ENCODE assay signal across 1 cellular context in the genomic region with DNA sequence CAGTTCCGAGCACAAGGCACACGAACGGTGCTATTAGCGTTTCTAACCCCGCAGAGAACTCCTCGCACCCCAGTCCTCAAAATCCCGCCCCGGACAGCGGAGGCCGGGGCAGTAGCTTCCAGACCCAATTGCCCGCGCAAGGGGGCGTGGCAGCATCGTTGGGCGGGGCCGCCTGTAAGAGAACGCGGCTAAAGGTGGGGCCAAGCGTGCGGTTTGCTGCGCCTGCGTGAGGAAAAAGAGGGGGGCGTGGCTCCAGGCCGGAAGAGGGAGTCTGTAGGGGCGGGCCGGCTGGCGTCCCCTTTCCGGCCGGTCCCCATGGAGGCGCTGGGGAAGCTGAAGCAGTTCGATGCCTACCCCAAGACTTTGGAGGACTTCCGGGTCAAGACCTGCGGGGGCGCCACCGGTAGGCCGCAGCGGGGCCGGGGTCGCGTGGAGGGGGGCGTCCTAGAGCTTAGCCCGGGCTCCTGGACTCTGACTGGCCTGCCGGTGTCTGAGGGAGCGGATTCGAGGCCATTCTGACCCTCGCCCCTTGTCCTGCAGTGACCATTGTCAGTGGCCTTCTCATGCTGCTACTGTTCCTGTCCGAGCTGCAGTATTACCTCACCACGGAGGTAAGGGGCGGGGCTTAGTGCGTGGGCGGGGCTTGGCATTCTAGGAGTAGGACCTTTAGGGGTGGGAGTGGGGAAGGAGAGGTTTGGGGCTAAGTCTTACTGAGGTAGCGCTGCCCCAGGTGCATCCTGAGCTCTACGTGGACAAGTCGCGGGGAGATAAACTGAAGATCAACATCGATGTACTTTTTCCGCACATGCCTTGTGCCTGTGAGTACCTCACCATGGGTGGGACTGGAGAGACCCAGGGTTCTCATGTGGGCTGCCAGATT.
TF ChIP-seq lines count a peak whose summit lies in the region.

A gene (plus strand): TSS at position 296 of the 880 bp plus-strand sequence. CDS start 20 bp downstream, at position 316.

TF ChIP-seq in HepG2, 621 proteins besides CTCF, POLR2A, EP300 and RAD21 (continued from another document and continues in another):
- TF ChIP-seq, protein P1, sequence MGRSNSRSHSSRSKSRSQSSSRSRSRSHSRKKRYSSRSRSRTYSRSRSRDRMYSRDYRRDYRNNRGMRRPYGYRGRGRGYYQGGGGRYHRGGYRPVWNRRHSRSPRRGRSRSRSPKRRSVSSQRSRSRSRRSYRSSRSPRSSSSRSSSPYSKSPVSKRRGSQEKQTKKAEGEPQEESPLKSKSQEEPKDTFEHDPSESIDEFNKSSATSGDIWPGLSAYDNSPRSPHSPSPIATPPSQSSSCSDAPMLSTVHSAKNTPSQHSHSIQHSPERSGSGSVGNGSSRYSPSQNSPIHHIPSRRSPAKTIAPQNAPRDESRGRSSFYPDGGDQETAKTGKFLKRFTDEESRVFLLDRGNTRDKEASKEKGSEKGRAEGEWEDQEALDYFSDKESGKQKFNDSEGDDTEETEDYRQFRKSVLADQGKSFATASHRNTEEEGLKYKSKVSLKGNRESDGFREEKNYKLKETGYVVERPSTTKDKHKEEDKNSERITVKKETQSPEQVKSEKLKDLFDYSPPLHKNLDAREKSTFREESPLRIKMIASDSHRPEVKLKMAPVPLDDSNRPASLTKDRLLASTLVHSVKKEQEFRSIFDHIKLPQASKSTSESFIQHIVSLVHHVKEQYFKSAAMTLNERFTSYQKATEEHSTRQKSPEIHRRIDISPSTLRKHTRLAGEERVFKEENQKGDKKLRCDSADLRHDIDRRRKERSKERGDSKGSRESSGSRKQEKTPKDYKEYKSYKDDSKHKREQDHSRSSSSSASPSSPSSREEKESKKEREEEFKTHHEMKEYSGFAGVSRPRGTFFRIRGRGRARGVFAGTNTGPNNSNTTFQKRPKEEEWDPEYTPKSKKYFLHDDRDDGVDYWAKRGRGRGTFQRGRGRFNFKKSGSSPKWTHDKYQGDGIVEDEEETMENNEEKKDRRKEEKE (IDR thresholded peaks at IDR 0.05): no peak
- TF ChIP-seq, protein P2, sequence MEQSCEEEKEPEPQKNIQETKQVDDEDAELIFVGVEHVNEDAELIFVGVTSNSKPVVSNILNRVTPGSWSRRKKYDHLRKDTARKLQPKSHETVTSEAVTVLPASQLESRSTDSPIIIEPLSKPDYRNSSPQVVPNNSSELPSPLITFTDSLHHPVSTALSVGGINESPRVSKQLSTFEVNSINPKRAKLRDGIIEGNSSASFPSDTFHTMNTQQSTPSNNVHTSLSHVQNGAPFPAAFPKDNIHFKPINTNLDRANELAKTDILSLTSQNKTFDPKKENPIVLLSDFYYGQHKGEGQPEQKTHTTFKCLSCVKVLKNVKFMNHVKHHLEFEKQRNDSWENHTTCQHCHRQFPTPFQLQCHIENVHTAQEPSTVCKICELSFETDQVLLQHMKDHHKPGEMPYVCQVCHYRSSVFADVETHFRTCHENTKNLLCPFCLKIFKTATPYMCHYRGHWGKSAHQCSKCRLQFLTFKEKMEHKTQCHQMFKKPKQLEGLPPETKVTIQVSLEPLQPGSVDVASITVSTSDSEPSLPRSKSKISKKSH (CRISPR knock-in tag; IDR thresholded peaks at IDR 0.05; ENCODE audit: borderline replicate concordance): peak; percentile 97; the same call in 1 of the 2 replicates
- TF ChIP-seq TBX3 (IDR thresholded peaks at IDR 0.05; ENCODE audit: borderline replicate concordance) (0 out of 2 replicates have a peak, but pooled peaks have one; percentile 26), ETV6 (CRISPR knock-in tag; conservative IDR thresholded peaks at IDR 0.05) (no peak; the same call in 1 of the 2 replicates), CHD2 (IDR thresholded peaks at IDR 0.05; ENCODE audit: low read depth, low read length) (peak; percentile 46), ZNF788 (CRISPR knock-in tag; IDR thresholded peaks at IDR 0.05; ENCODE audit: borderline replicate concordance) (no peak), ZNF451 (CRISPR knock-in tag; IDR thresholded peaks at IDR 0.05) (peak; percentile 97), NR2F6 (IDR thresholded peaks at IDR 0.05) (no peak; the same call in 1 of the 2 replicates), NR2F6 (CRISPR knock-in tag; IDR thresholded peaks at IDR 0.05) (no peak; the same call in none of the 2 replicates), ARNT (IDR thresholded peaks at IDR 0.05) (no peak), U2AF1 (optimal IDR thresholded peaks at IDR 0.05; ENCODE audit: low read depth, low read length) (no peak), NFKB2 (CRISPR knock-in tag; IDR thresholded peaks at IDR 0.05; ENCODE audit: borderline replicate concordance) (peak; percentile 96), ZNF670 (CRISPR knock-in tag; IDR thresholded peaks at IDR 0.05; ENCODE audit: borderline replicate concordance) (peak; percentile 76; the same call in 1 of the 2 replicates), HNRNPL (IDR thresholded peaks at IDR 0.05; ENCODE audit: low read depth, low read length) (0 out of 2 replicates have a peak, but pooled peaks have one; percentile 59), RBFOX2 (IDR thresholded peaks at IDR 0.05; ENCODE audit: low read depth, low read length) (peak; percentile 95), SYNCRIP (IDR thresholded peaks at IDR 0.05; ENCODE audit: insufficient read depth, low read depth, low read length) (no peak), ZNF33B (CRISPR knock-in tag; IDR thresholded peaks at IDR 0.05) (peak; percentile 45; the same call in 1 of the 2 replicates), FOXA3 (CRISPR knock-in tag; IDR thresholded peaks at IDR 0.05) (peak; percentile 16), ZEB1 (IDR thresholded peaks at IDR 0.05; ENCODE audit: insufficient replicate concordance, low read depth) (peak; percentile 65), RFX1 (IDR thresholded peaks at IDR 0.05) (peak; percentile 64; the same call in 1 of the 2 replicates)
- TF ChIP-seq, protein P3, sequence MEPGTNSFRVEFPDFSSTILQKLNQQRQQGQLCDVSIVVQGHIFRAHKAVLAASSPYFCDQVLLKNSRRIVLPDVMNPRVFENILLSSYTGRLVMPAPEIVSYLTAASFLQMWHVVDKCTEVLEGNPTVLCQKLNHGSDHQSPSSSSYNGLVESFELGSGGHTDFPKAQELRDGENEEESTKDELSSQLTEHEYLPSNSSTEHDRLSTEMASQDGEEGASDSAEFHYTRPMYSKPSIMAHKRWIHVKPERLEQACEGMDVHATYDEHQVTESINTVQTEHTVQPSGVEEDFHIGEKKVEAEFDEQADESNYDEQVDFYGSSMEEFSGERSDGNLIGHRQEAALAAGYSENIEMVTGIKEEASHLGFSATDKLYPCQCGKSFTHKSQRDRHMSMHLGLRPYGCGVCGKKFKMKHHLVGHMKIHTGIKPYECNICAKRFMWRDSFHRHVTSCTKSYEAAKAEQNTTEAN (CRISPR knock-in tag; conservative IDR thresholded peaks at IDR 0.05): no peak
- TF ChIP-seq, protein P4, sequence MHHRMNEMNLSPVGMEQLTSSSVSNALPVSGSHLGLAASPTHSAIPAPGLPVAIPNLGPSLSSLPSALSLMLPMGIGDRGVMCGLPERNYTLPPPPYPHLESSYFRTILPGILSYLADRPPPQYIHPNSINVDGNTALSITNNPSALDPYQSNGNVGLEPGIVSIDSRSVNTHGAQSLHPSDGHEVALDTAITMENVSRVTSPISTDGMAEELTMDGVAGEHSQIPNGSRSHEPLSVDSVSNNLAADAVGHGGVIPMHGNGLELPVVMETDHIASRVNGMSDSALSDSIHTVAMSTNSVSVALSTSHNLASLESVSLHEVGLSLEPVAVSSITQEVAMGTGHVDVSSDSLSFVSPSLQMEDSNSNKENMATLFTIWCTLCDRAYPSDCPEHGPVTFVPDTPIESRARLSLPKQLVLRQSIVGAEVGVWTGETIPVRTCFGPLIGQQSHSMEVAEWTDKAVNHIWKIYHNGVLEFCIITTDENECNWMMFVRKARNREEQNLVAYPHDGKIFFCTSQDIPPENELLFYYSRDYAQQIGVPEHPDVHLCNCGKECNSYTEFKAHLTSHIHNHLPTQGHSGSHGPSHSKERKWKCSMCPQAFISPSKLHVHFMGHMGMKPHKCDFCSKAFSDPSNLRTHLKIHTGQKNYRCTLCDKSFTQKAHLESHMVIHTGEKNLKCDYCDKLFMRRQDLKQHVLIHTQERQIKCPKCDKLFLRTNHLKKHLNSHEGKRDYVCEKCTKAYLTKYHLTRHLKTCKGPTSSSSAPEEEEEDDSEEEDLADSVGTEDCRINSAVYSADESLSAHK (CRISPR knock-in tag; IDR thresholded peaks at IDR 0.05; ENCODE audit: borderline replicate concordance): no peak
- TF ChIP-seq, protein P5, sequence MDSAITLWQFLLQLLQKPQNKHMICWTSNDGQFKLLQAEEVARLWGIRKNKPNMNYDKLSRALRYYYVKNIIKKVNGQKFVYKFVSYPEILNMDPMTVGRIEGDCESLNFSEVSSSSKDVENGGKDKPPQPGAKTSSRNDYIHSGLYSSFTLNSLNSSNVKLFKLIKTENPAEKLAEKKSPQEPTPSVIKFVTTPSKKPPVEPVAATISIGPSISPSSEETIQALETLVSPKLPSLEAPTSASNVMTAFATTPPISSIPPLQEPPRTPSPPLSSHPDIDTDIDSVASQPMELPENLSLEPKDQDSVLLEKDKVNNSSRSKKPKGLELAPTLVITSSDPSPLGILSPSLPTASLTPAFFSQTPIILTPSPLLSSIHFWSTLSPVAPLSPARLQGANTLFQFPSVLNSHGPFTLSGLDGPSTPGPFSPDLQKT (CRISPR knock-in tag; IDR thresholded peaks at IDR 0.05; ENCODE audit: borderline replicate concordance): peak; percentile 65; the same call in 1 of the 2 replicates
- TF ChIP-seq, protein P6, sequence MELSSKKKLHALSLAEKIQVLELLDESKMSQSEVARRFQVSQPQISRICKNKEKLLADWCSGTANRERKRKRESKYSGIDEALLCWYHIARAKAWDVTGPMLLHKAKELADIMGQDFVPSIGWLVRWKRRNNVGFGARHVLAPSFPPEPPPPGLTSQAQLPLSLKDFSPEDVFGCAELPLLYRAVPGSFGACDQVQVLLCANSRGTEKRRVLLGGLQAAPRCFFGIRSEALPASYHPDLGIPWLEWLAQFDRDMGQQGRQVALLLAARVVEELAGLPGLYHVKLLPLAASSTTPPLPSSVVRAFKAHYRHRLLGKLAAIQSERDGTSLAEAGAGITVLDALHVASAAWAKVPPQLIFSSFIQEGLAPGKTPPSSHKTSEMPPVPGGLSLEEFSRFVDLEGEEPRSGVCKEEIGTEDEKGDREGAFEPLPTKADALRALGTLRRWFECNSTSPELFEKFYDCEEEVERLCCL (CRISPR knock-in tag; IDR thresholded peaks at IDR 0.05; ENCODE audit: borderline replicate concordance): no peak
- TF ChIP-seq, protein P7, sequence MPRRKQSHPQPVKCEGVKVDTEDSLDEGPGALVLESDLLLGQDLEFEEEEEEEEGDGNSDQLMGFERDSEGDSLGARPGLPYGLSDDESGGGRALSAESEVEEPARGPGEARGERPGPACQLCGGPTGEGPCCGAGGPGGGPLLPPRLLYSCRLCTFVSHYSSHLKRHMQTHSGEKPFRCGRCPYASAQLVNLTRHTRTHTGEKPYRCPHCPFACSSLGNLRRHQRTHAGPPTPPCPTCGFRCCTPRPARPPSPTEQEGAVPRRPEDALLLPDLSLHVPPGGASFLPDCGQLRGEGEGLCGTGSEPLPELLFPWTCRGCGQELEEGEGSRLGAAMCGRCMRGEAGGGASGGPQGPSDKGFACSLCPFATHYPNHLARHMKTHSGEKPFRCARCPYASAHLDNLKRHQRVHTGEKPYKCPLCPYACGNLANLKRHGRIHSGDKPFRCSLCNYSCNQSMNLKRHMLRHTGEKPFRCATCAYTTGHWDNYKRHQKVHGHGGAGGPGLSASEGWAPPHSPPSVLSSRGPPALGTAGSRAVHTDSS (CRISPR knock-in tag; conservative IDR thresholded peaks at IDR 0.05): no peak
- TF ChIP-seq, protein P8, sequence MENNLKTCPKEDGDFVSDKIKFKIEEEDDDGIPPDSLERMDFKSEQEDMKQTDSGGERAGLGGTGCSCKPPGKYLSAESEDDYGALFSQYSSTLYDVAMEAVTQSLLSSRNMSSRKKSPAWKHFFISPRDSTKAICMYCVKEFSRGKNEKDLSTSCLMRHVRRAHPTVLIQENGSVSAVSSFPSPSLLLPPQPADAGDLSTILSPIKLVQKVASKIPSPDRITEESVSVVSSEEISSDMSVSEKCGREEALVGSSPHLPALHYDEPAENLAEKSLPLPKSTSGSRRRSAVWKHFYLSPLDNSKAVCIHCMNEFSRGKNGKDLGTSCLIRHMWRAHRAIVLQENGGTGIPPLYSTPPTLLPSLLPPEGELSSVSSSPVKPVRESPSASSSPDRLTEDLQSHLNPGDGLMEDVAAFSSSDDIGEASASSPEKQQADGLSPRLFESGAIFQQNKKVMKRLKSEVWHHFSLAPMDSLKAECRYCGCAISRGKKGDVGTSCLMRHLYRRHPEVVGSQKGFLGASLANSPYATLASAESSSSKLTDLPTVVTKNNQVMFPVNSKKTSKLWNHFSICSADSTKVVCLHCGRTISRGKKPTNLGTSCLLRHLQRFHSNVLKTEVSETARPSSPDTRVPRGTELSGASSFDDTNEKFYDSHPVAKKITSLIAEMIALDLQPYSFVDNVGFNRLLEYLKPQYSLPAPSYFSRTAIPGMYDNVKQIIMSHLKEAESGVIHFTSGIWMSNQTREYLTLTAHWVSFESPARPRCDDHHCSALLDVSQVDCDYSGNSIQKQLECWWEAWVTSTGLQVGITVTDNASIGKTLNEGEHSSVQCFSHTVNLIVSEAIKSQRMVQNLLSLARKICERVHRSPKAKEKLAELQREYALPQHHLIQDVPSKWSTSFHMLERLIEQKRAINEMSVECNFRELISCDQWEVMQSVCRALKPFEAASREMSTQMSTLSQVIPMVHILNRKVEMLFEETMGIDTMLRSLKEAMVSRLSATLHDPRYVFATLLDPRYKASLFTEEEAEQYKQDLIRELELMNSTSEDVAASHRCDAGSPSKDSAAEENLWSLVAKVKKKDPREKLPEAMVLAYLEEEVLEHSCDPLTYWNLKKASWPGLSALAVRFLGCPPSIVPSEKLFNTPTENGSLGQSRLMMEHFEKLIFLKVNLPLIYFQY (CRISPR knock-in tag; IDR thresholded peaks at IDR 0.05; ENCODE audit: borderline replicate concordance): peak; percentile 86; the same call in 1 of the 2 replicates
- TF ChIP-seq, protein P9, sequence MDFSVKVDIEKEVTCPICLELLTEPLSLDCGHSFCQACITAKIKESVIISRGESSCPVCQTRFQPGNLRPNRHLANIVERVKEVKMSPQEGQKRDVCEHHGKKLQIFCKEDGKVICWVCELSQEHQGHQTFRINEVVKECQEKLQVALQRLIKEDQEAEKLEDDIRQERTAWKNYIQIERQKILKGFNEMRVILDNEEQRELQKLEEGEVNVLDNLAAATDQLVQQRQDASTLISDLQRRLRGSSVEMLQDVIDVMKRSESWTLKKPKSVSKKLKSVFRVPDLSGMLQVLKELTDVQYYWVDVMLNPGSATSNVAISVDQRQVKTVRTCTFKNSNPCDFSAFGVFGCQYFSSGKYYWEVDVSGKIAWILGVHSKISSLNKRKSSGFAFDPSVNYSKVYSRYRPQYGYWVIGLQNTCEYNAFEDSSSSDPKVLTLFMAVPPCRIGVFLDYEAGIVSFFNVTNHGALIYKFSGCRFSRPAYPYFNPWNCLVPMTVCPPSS (IDR thresholded peaks at IDR 0.05): no peak
- TF ChIP-seq, protein P10, sequence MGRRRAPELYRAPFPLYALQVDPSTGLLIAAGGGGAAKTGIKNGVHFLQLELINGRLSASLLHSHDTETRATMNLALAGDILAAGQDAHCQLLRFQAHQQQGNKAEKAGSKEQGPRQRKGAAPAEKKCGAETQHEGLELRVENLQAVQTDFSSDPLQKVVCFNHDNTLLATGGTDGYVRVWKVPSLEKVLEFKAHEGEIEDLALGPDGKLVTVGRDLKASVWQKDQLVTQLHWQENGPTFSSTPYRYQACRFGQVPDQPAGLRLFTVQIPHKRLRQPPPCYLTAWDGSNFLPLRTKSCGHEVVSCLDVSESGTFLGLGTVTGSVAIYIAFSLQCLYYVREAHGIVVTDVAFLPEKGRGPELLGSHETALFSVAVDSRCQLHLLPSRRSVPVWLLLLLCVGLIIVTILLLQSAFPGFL (CRISPR knock-in tag; IDR thresholded peaks at IDR 0.05): no peak
- TF ChIP-seq, protein P11, sequence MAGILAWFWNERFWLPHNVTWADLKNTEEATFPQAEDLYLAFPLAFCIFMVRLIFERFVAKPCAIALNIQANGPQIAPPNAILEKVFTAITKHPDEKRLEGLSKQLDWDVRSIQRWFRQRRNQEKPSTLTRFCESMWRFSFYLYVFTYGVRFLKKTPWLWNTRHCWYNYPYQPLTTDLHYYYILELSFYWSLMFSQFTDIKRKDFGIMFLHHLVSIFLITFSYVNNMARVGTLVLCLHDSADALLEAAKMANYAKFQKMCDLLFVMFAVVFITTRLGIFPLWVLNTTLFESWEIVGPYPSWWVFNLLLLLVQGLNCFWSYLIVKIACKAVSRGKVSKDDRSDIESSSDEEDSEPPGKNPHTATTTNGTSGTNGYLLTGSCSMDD (CRISPR knock-in tag; IDR thresholded peaks at IDR 0.05): no peak
